Comparison of ENCODE assay signal across 17 cellular contexts in the genomic region with DNA sequence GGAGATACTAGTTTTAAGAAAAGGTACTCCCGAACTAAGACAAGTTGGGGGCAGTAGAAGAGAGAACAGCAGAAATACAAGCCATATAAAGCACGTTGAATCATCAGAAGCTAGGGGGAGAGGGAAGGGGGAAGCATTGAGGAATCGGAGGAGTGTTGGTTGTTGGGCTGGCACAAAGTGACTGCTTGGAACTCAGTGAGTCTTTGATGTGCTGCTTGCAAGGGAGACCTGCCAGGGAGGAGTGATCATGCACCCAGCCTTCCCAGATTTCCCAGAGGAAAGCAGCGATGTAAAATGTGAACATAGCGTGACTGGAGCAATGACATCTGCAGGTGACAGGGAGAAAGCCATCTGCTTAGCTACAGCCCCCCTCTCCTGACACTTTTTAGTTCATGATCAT. TPM values are rescaled to one million over a fixed set of nuclear protein-coding genes. Genes with fewer than 3 reads are reported as not detected.
DNase-seq lines count a peak whose midpoint lies in the region; ATAC-seq and TF ChIP-seq lines count a peak whose summit lies in the region.
"Had no signal": no experiment of that assay in that cellular context is flagged by ENCODE, and none has a peak within 500 bp of the region (broad histone marks: within the 10 kb centered on the region; RNA-seq: fewer than 3 reads in every experiment).

No MANE protein-coding gene starts in this region.

- no peak overlapping the region for H3K9ac ChIP-seq in duodenal mucosa (ENCODE audit: low read depth in 1 of 2, low read length in 2 of 2)

- H3K4me3 ChIP-seq in duodenal mucosa (ENCODE audit: low read depth in 1 of 2, low read length in 2 of 2), result no peak overlapping the region
- H3K4me3 ChIP-seq in muscle layer of duodenum (ENCODE audit: low read depth in 1 of 2, low read length in 2 of 2), result peak overlapping the region in 1 of 2 donors; percentile 3
- H3K4me3 ChIP-seq in uterus, result no peak overlapping the region
- H3K4me3 ChIP-seq: SJCRH30 had no signal

- H3K4me1 Mint-ChIP-seq in activated naive CD8-positive, alpha-beta T cell treated with anti-CD3 and anti-CD28 coated beads, Interleukin-2, amount 50 U/mL, for 24 hours, result peaks cover 21% of the 10 kb centered on the region
- no peaks in the 10 kb centered on the region for H3K4me1 Mint-ChIP-seq in activated naive CD8-positive, alpha-beta T cell treated with anti-CD3 and anti-CD28 coated beads for 36 hours
- H3K4me1 Mint-ChIP-seq: CD8-positive, alpha-beta memory T cell; natural killer cell had no signal

- H3K4me3 Mint-ChIP-seq in activated naive CD8-positive, alpha-beta T cell treated with anti-CD3 and anti-CD28 coated beads, Interleukin-2, amount 50 U/mL, for 24 hours, result no peak overlapping the region
- no peak overlapping the region for H3K4me3 Mint-ChIP-seq in activated naive CD8-positive, alpha-beta T cell treated with anti-CD3 and anti-CD28 coated beads for 36 hours
- H3K4me3 Mint-ChIP-seq: CD8-positive, alpha-beta memory T cell; natural killer cell had no signal

- H3K9me3 ChIP-seq in duodenal mucosa (ENCODE audit: control insufficient read depth in 1 of 2, low read length in 2 of 2) (no peaks in the 10 kb centered on the region), muscle layer of duodenum (ENCODE audit: control insufficient read depth in 1 of 2, low read length in 2 of 2) (no peaks in the 10 kb centered on the region), uterus (no peaks in the 10 kb centered on the region)
- H3K9me3 ChIP-seq: SJCRH30 had no signal

- H3K4me1 ChIP-seq in duodenal mucosa (ENCODE audit: control insufficient read depth in 1 of 2, insufficient read depth in 2 of 2, low read length in 2 of 2) (peaks cover 0 to 5% of the 10 kb centered on the region in 2 donors), muscle layer of duodenum (ENCODE audit: control insufficient read depth in 1 of 2, insufficient read depth in 2 of 2, low read length in 2 of 2) (peaks cover 0 to 9% of the 10 kb centered on the region in 2 donors), uterus (peaks cover 3 to 14% of the 10 kb centered on the region in 2 donors)

- no peak for DNase-seq in activated naive CD8-positive, alpha-beta T cell treated with anti-CD3 and anti-CD28 coated beads, Interleukin-2, amount 50 U/mL, for 24 hours
- no peak for DNase-seq in activated naive CD8-positive, alpha-beta T cell treated with anti-CD3 and anti-CD28 coated beads for 36 hours
- DNase-seq in uterus, result peak in 1 of 2 donors; percentile 42
- DNase-seq in NCI-H2227 treated with DMSO at 0.1 percent for 48 hours (lab: John Stamatoyannopoulos, UW), result no peak
- no peak for DNase-seq in CD1c-positive myeloid dendritic cell (ENCODE audit: extremely low spot score)
- DNase-seq: activated CD4-positive, alpha-beta T cell treated with anti-CD3 and anti-CD28 coated beads, Interleukin-2, amount 50 U/mL, for 48 hours; activated T-cell treated with anti-CD3 and anti-CD28 coated beads, Interleukin-2, amount 50 U/mL, for 48 hours; CD8-positive, alpha-beta memory T cell; cortex of kidney; natural killer cell; NCI-H1417 treated with DMSO at 0.1 percent for 48 hours; NCI-H446; stimulated activated CD4-positive, alpha-beta T cell treated with anti-CD3 and anti-CD28 coated beads, Interleukin-4, amount 100 ng/mL, for 1 hour had no signal

- H3K36me3 ChIP-seq in duodenal mucosa (ENCODE audit: control insufficient read depth in 1 of 2, insufficient read depth in 2 of 2, low read length in 2 of 2) (no peaks in the 10 kb centered on the region), muscle layer of duodenum (ENCODE audit: control insufficient read depth in 1 of 2, insufficient read depth in 2 of 2, low read length in 2 of 2) (peaks cover 0 to 7% of the 10 kb centered on the region in 2 donors), uterus (no peaks in the 10 kb centered on the region)
- H3K36me3 ChIP-seq: SJCRH30 had no signal

- peak overlapping the region; percentile 39 for H3K27ac ChIP-seq in duodenal mucosa (ENCODE audit: low read depth, low read length)
- H3K27ac ChIP-seq in muscle layer of duodenum (ENCODE audit: low read length), result peak overlapping the region; percentile 66
- peak overlapping the region; percentile 62 to 66 for H3K27ac ChIP-seq in uterus
- H3K27ac ChIP-seq: SJCRH30 had no signal

- H3K27me3 Mint-ChIP-seq in activated naive CD8-positive, alpha-beta T cell treated with anti-CD3 and anti-CD28 coated beads, Interleukin-2, amount 50 U/mL, for 24 hours, result peaks cover 6% of the 10 kb centered on the region
- peaks cover 8% of the 10 kb centered on the region for H3K27me3 Mint-ChIP-seq in activated naive CD8-positive, alpha-beta T cell treated with anti-CD3 and anti-CD28 coated beads for 36 hours

- no peak for TF ChIP-seq POLR2A in uterus (IDR thresholded peaks at IDR 0.05)

- no peaks in the 10 kb centered on the region for H3K36me3 Mint-ChIP-seq in activated naive CD8-positive, alpha-beta T cell treated with anti-CD3 and anti-CD28 coated beads, Interleukin-2, amount 50 U/mL, for 24 hours (ENCODE audit: low read depth)
- no peaks in the 10 kb centered on the region for H3K36me3 Mint-ChIP-seq in activated naive CD8-positive, alpha-beta T cell treated with anti-CD3 and anti-CD28 coated beads for 36 hours
- H3K36me3 Mint-ChIP-seq: CD8-positive, alpha-beta memory T cell; natural killer cell had no signal

- H3K27ac Mint-ChIP-seq in activated naive CD8-positive, alpha-beta T cell treated with anti-CD3 and anti-CD28 coated beads, Interleukin-2, amount 50 U/mL, for 24 hours, result peak overlapping the region; percentile 6
- no peak overlapping the region for H3K27ac Mint-ChIP-seq in activated naive CD8-positive, alpha-beta T cell treated with anti-CD3 and anti-CD28 coated beads for 36 hours
- H3K27ac Mint-ChIP-seq: CD8-positive, alpha-beta memory T cell; natural killer cell had no signal

- H3K9me3 Mint-ChIP-seq in activated naive CD8-positive, alpha-beta T cell treated with anti-CD3 and anti-CD28 coated beads, Interleukin-2, amount 50 U/mL, for 24 hours, result no peaks in the 10 kb centered on the region
- H3K9me3 Mint-ChIP-seq in activated naive CD8-positive, alpha-beta T cell treated with anti-CD3 and anti-CD28 coated beads for 36 hours, result no peaks in the 10 kb centered on the region
- H3K9me3 Mint-ChIP-seq: CD8-positive, alpha-beta memory T cell; natural killer cell had no signal

- H3K27me3 ChIP-seq in duodenal mucosa (ENCODE audit: control insufficient read depth in 1 of 2, insufficient read depth in 2 of 2, low read length in 2 of 2) (no peaks in the 10 kb centered on the region), muscle layer of duodenum (ENCODE audit: low read depth, low read length) (no peaks in the 10 kb centered on the region), uterus (no peaks in the 10 kb centered on the region)
- H3K27me3 ChIP-seq: SJCRH30 had no signal

- intact Hi-C loops in uterus (cut with DNase I; ENCODE audit: low total_unique reads), result no loop called here

- no peak for TF ChIP-seq CTCF in uterus (IDR thresholded peaks at IDR 0.05)

- no peak for ATAC-seq in activated naive CD8-positive, alpha-beta T cell treated with anti-CD3 and anti-CD28 coated beads, Interleukin-2, amount 50 U/mL, for 24 hours
- no peak for ATAC-seq in GM21737 (IDR thresholded peaks at IDR 0.05; ENCODE audit: unreplicated experiment)
- ATAC-seq: natural killer cell had no signal

RNA-seq across cellular contexts. Expression of gene SCHIP1, which starts 43.4 kb away (rescaled TPM):
- total RNA-seq in activated naive CD8-positive, alpha-beta T cell treated with anti-CD3 and anti-CD28 coated beads for 36 hours, result not detected
- 10 to 100 TPM in 2 of 4 donors, 1 to 10 TPM in 2; 1.8 to 29.4 (median 7.0) TPM for total RNA-seq in uterus
- total RNA-seq: CD8-positive, alpha-beta memory T cell; natural killer cell had no signal
